ENCODE assay signal across 16 cellular contexts in the genomic region with DNA sequence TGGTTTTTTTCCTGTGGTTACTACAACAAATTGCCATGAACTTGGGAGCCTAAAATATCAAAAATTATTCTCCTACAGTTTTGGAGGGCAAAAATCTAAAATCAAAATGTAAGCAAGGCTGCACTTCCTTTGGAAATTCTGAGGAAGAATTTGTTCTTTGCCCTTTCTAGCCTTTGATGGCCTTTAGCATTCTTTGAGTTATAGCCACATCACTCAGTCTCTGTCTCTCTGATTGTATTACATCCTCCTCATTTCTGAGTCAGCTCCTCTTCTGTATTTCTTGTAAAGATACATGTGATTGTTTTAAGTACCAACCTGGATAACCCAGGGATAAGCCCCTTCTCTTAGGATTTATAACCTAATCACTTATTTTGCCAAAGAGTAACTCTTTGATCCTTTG.
DNase-seq lines count a peak whose midpoint lies in the region; TF ChIP-seq lines count a peak whose summit lies in the region.
"Had no signal": no experiment of that assay in that cellular context is flagged by ENCODE, and none has a peak within 500 bp of the region (broad histone marks: within the 10 kb centered on the region; RNA-seq: fewer than 3 reads in every experiment).

No MANE protein-coding gene starts in this region.

- H3F3A ChIP-seq in smooth muscle cell (ENCODE audit: low read depth) = peaks cover 9% of the 10 kb centered on the region

- peak; percentile 39 for DNase-seq in ELR (ENCODE audit: low read depth)
- peak; percentile 23 for DNase-seq in NCI-H226
- peak; percentile 24 for DNase-seq in foreskin melanocyte
- no peak for DNase-seq in smooth muscle cell (lab: John Stamatoyannopoulos, UW; ENCODE audit: unreplicated experiment)
- DNase-seq in activated CD4-positive, alpha-beta T cell treated with anti-CD3 and anti-CD28 coated beads for 1 hour = no peak
- no peak for DNase-seq in T-helper 9 cell
- DNase-seq in SIG-M5 (lab: John Stamatoyannopoulos, UW) = no peak
- DNase-seq: CD8-positive, alpha-beta memory T cell; DMS 273 treated with DMSO at 0.1 percent for 48 hours; MM.1S; NCI-H1930; NCI-H2171; NCI-H774; SK-N-SH had no signal

- H4K20me1 ChIP-seq in smooth muscle cell (ENCODE audit: low read depth) = no peaks in the 10 kb centered on the region
- H4K20me1 ChIP-seq: BLaER1 had no signal

- H3K9ac ChIP-seq in smooth muscle cell (ENCODE audit: low read depth) = no peak overlapping the region
- H3K9ac ChIP-seq: BLaER1, KMS-11, SK-N-SH had no signal

- no peak for TF ChIP-seq CTCF in smooth muscle cell (IDR thresholded peaks at IDR 0.05; ENCODE audit: borderline replicate concordance, insufficient read depth, poor library complexity, severe bottlenecking)

- H2AFZ ChIP-seq in smooth muscle cell (ENCODE audit: low read depth) = no peak overlapping the region

- no peaks in the 10 kb centered on the region for H3K36me3 ChIP-seq in smooth muscle cell (ENCODE audit: low read depth)
- H3K36me3 ChIP-seq: BLaER1 had no signal

- H3K27ac ChIP-seq in smooth muscle cell (ENCODE audit: low read depth) = peak overlapping the region; percentile 19
- H3K27ac ChIP-seq: BLaER1, KMS-11 had no signal

- no peaks in the 10 kb centered on the region for H3K9me3 ChIP-seq in smooth muscle cell (replicated peaks; ENCODE audit: low read depth)

- H3K4me1 ChIP-seq in smooth muscle cell (ENCODE audit: low read depth) = no peaks in the 10 kb centered on the region
- H3K4me1 ChIP-seq: BLaER1 had no signal

- H3K27me3 ChIP-seq in smooth muscle cell (ENCODE audit: low read depth) = no peaks in the 10 kb centered on the region
- H3K27me3 ChIP-seq: BLaER1 had no signal

- no peak overlapping the region for H3K4me3 ChIP-seq in smooth muscle cell
- H3K4me3 ChIP-seq: BLaER1 had no signal

- H3K4me2 ChIP-seq in smooth muscle cell = no peak overlapping the region
- H3K4me2 ChIP-seq: BLaER1, KMS-11, SK-N-SH had no signal

- H3K79me2 ChIP-seq in smooth muscle cell (ENCODE audit: low read depth) = no peaks in the 10 kb centered on the region

Comparison
In these comparisons a context has a peak if more than half of its experiments do, and no peak if none do; other contexts are left out.
1. DNase-seq: peak in ELR (single experiment), NCI-H226 (single experiment) and foreskin melanocyte (single experiment); none in smooth muscle cell (single experiment), activated CD4-positive, alpha-beta T cell treated with anti-CD3 and anti-CD28 coated beads for 1 hour (single experiment), T-helper 9 cell (single experiment) and SIG-M5 (single experiment).